1 cellular context compared by ENCODE assay signal in genomic region chr14:91380610-91381371, GRCh38.
TF ChIP-seq lines count a peak whose summit lies in the region.

No MANE protein-coding gene starts in this region.

TF ChIP-seq in HEK293, 187 proteins besides CTCF, POLR2A, EP300 and RAD21 (continued from another document):
- TF ChIP-seq ZNF830 (tag by site-specific recombination; IDR thresholded peaks at IDR 0.05; ENCODE audit: low read depth) (no peak), ZNF202 (tag by site-specific recombination; IDR thresholded peaks at IDR 0.05; ENCODE audit: borderline replicate concordance) (no peak), ZFP69B (tag by site-specific recombination; IDR thresholded peaks at IDR 0.05) (peak; percentile 67; the same call in 1 of the 2 replicates), TSHZ1 (tag by site-specific recombination; IDR thresholded peaks at IDR 0.05; ENCODE audit: borderline replicate concordance) (peak; percentile 83), ZNF76 (tag by site-specific recombination; IDR thresholded peaks at IDR 0.05; ENCODE audit: borderline replicate concordance, low read depth) (0 out of 2 replicates have a peak, but pooled peaks have one; percentile 19), SETDB1 (IDR thresholded peaks at IDR 0.05; ENCODE audit: insufficient read length, low read length) (no peak), ZNF132 (tag by site-specific recombination; IDR thresholded peaks at IDR 0.05; ENCODE audit: borderline replicate concordance) (no peak), ZNF174 (tag by site-specific recombination; IDR thresholded peaks at IDR 0.05) (no peak), KLF10 (tag by site-specific recombination; IDR thresholded peaks at IDR 0.05) (0 out of 2 replicates have a peak, but pooled peaks have one; percentile 29), HOXA7 (CRISPR knock-in tag; IDR thresholded peaks at IDR 0.05; ENCODE audit: borderline replicate concordance) (no peak), ZSCAN18 (tag by site-specific recombination; IDR thresholded peaks at IDR 0.05) (no peak), ZNF549 (tag by site-specific recombination; IDR thresholded peaks at IDR 0.05) (no peak), ZNF48 (tag by site-specific recombination; IDR thresholded peaks at IDR 0.05) (no peak), ZNF114 (tag by site-specific recombination; IDR thresholded peaks at IDR 0.05) (no peak), ZNF398 (tag by site-specific recombination; IDR thresholded peaks at IDR 0.05) (peak; percentile 48; the same call in 1 of the 2 replicates), ZNF561 (tag by site-specific recombination; IDR thresholded peaks at IDR 0.05; ENCODE audit: borderline replicate concordance) (peak; percentile 93), ZNF266 (tag by site-specific recombination; IDR thresholded peaks at IDR 0.05; ENCODE audit: low read depth) (no peak), REPIN1 (tag by site-specific recombination; IDR thresholded peaks at IDR 0.05; ENCODE audit: low read depth) (no peak), ZNF664 (tag by site-specific recombination; IDR thresholded peaks at IDR 0.05) (no peak), ZNF362 (tag by site-specific recombination; IDR thresholded peaks at IDR 0.05) (no peak; the same call in 1 of the 2 replicates), GLIS1 (tag by site-specific recombination; IDR thresholded peaks at IDR 0.05) (peak; percentile 70), ZNF2 (tag by site-specific recombination; IDR thresholded peaks at IDR 0.05) (peak; percentile 57), GFI1B (tag by site-specific recombination; IDR thresholded peaks at IDR 0.05) (peak; percentile 68; the same call in 1 of the 2 replicates), ZNF645 (tag by site-specific recombination; IDR thresholded peaks at IDR 0.05) (no peak), ZBTB11 (tag by site-specific recombination; conservative IDR thresholded peaks at IDR 0.05; ENCODE audit: low read depth) (no peak), ZNF16 (tag by site-specific recombination; IDR thresholded peaks at IDR 0.05; ENCODE audit: low read depth) (no peak; the same call in 1 of the 2 replicates), ZNF169 (tag by site-specific recombination; IDR thresholded peaks at IDR 0.05) (no peak), ZBTB26 (tag by site-specific recombination; optimal IDR thresholded peaks at IDR 0.05) (no peak), ZNF654 (tag by site-specific recombination; IDR thresholded peaks at IDR 0.05; ENCODE audit: low read depth) (no peak), ZNF658 (tag by site-specific recombination; IDR thresholded peaks at IDR 0.05) (no peak), ZNF138 (tag by site-specific recombination; IDR thresholded peaks at IDR 0.05; ENCODE audit: borderline replicate concordance) (no peak), YY2 (tag by site-specific recombination; IDR thresholded peaks at IDR 0.05) (no peak), ZNF366 (tag by site-specific recombination; conservative IDR thresholded peaks at IDR 0.05) (0 out of 2 replicates have a peak, but pooled peaks have one; percentile 40), RBAK (tag by site-specific recombination; IDR thresholded peaks at IDR 0.05) (no peak), ZFP41 (tag by site-specific recombination; IDR thresholded peaks at IDR 0.05; ENCODE audit: borderline replicate concordance) (no peak), ZNF24 (tag by site-specific recombination; IDR thresholded peaks at IDR 0.05) (peak; percentile 87), EGR2 (tag by site-specific recombination; IDR thresholded peaks at IDR 0.05; ENCODE audit: low read depth) (peak; percentile 70; the same call in 1 of the 2 replicates), SCRT1 (tag by site-specific recombination; IDR thresholded peaks at IDR 0.05; ENCODE audit: borderline replicate concordance) (no peak), ZFP37 (tag by site-specific recombination; IDR thresholded peaks at IDR 0.05) (no peak)
